In genomic region chr9:68970150-68970549, GRCh38 we compare ENCODE assay signal across 2 cellular contexts.
A peak's percentile ranks its signal among the peaks of the same experiment; 100 is the strongest.
TF ChIP-seq lines count a peak whose summit lies in the region.

No MANE protein-coding gene starts in this region.

TF ChIP-seq in HepG2, 621 proteins besides CTCF, POLR2A, EP300 and RAD21:
- TF ChIP-seq GMEB1 (CRISPR knock-in tag; IDR thresholded peaks at IDR 0.05; ENCODE audit: borderline replicate concordance) (no peak), HMGXB3 (CRISPR knock-in tag; IDR thresholded peaks at IDR 0.05; ENCODE audit: borderline replicate concordance) (0 out of 2 replicates have a peak, but pooled peaks have one; percentile 36)

TF ChIP-seq in GM12878, 131 proteins besides CTCF, POLR2A, EP300 and RAD21:
- TF ChIP-seq RELB (IDR thresholded peaks at IDR 0.05; ENCODE audit: low read depth) (no peak), MAX (IDR thresholded peaks at IDR 0.05; ENCODE audit: low read depth, low read length) (no peak), E4F1 (IDR thresholded peaks at IDR 0.05; ENCODE audit: borderline replicate concordance, partially characterized antibody) (no peak), RAD51 (IDR thresholded peaks at IDR 0.05) (no peak), HDGF (IDR thresholded peaks at IDR 0.05) (no peak), E2F8 (IDR thresholded peaks at IDR 0.05; ENCODE audit: low read depth, partially characterized antibody) (no peak), CHD4 (IDR thresholded peaks at IDR 0.05) (no peak), EZH2 (IDR thresholded peaks at IDR 0.05; ENCODE audit: borderline replicate concordance, control insufficient read depth, low read depth, low read length) (no peak), ASH2L (IDR thresholded peaks at IDR 0.05; ENCODE audit: borderline replicate concordance, low read depth) (no peak), CREM (IDR thresholded peaks at IDR 0.05; ENCODE audit: low read depth) (no peak), ZNF622 (IDR thresholded peaks at IDR 0.05) (no peak), YY1 (IDR thresholded peaks at IDR 0.05; ENCODE audit: low read depth, low read length) (no peak), IRF4 (IDR thresholded peaks at IDR 0.05; ENCODE audit: low read depth, low read length) (no peak), CHD1 (IDR thresholded peaks at IDR 0.05; ENCODE audit: low read depth, low read length) (no peak), EGR1 (IDR thresholded peaks at IDR 0.05; ENCODE audit: borderline replicate concordance in 1 of 2, low read depth in 2 of 2, low read length in 2 of 2) (no peak), TARDBP (IDR thresholded peaks at IDR 0.05; ENCODE audit: borderline replicate concordance) (no peak), NFYA (IDR thresholded peaks at IDR 0.05; ENCODE audit: borderline replicate concordance, low read depth, low read length) (no peak), JUNB (IDR thresholded peaks at IDR 0.05) (no peak), ZNF207 (IDR thresholded peaks at IDR 0.05; ENCODE audit: borderline replicate concordance) (no peak)
